8 cellular contexts compared by ENCODE assay signal in genomic region chr9:125706661-125707539, GRCh38. TPM values are rescaled to one million over a fixed set of nuclear protein-coding genes. Genes with fewer than 3 reads are reported as not detected.
DNase-seq lines count a peak whose midpoint lies in the region; ATAC-seq, FAIRE-seq and TF ChIP-seq lines count a peak whose summit lies in the region.

Gene MAPKAP1, minus strand, starts transcription at chr9:125707208. Its CDS starts 34,634 bp downstream, at chr9:125672574.

- H3K36me3 ChIP-seq in HUES48 (ENCODE audit: control insufficient read depth, insufficient read depth, low read length) (peaks cover 3% of the 10 kb centered on the region; the same call in 1 of the 2 replicates), NT2/D1 (ENCODE audit: insufficient read depth, insufficient read length, low read length) (peaks cover 20% of the 10 kb centered on the region), H1 (ENCODE audit: control insufficient read depth in 2 of 4, insufficient read depth in 4 of 4, low read length in 3 of 4) (no peaks in the 10 kb centered on the region), mesenchymal stem cell (ENCODE audit: control insufficient read depth in 1 of 2, insufficient read depth in 2 of 2, low read depth in 1 of 2, low read length in 2 of 2) (peaks cover 0 to 7% of the 10 kb centered on the region in 2 experiments)

- H3K56ac ChIP-seq in H1 (replicated peaks; ENCODE audit: insufficient read length, low read depth, low read length): no peak within 1 kb of the TSS

- 0 out of 2 replicates have a peak, but pooled peaks cover 4% of the 10 kb centered on the region for H3K23me2 ChIP-seq in H1 (ENCODE audit: low read depth, low read length)

- H3K79me1 ChIP-seq in H1 (ENCODE audit: low read depth, low read length) (peaks cover 7% of the 10 kb centered on the region; the same call in 1 of the 2 replicates), mesenchymal stem cell (replicated peaks; ENCODE audit: low read length, poor library complexity, severe bottlenecking) (peaks cover 15% of the 10 kb centered on the region)

- FAIRE-seq in H1 (lab: Jason Lieb, UNC): no peak

- H3K4me1 ChIP-seq in HUES48 (ENCODE audit: control insufficient read depth, insufficient read depth, low read length) (peaks cover 18% of the 10 kb centered on the region), NT2/D1 (ENCODE audit: insufficient read depth, insufficient read length) (no peaks in the 10 kb centered on the region), H1 (replicated peaks in 1 of 4; ENCODE audit: control insufficient read depth in 3 of 4, insufficient read depth in 4 of 4, low read length in 3 of 4) (peaks cover 0 to 5% (median under 1%) of the 10 kb centered on the region in 4 experiments; a peak in 5 of 7 replicates), mesenchymal stem cell (ENCODE audit: control insufficient read depth, insufficient read depth, low read depth, low read length) (peaks cover 3% of the 10 kb centered on the region)

- H3K4ac ChIP-seq in H1 (replicated peaks; ENCODE audit: insufficient read length, low read depth, low read length) (no peak within 1 kb of the TSS), mesenchymal stem cell (ENCODE audit: low read depth in 1 of 2, low read length in 2 of 2) (peak within 1 kb of the TSS; percentile 92 to 95)

- TF ChIP-seq POLR2A in H1 (IDR thresholded peaks at IDR 0.05; ENCODE audit: control extremely low read depth in 1 of 2, low read depth in 2 of 2, low read length in 2 of 2): peak in 1 of 2 experiments; percentile 87; a peak in 2 of 3 replicates

- peak within 1 kb of the TSS; percentile 87 for H3K9ac ChIP-seq in HUES48 (ENCODE audit: low read depth, low read length)
- H3K9ac ChIP-seq in NT2/D1 (ENCODE audit: insufficient read length, low read depth): peak within 1 kb of the TSS; percentile 95
- H3K9ac ChIP-seq in H1 (replicated peaks in 1 of 4; ENCODE audit: extremely low read depth in 1 of 4, low read depth in 3 of 4, low read length in 3 of 4): peak within 1 kb of the TSS; percentile 52 to 84 (median 58)
- H3K9ac ChIP-seq in mesenchymal stem cell (ENCODE audit: low read length): peak within 1 kb of the TSS; percentile 94

- no peaks in the 10 kb centered on the region for H3K27me3 Mint-ChIP-seq in Calu3 (ENCODE audit: unreplicated experiment)
- no peaks in the 10 kb centered on the region for H3K27me3 Mint-ChIP-seq in activated CD8-positive, alpha-beta memory T cell treated with anti-CD3 and anti-CD28 coated beads, Interleukin-2, amount 10 ng/mL, durations not matched to agents 7 days and 5 days

- no peak within 1 kb of the TSS for H2BK120ac ChIP-seq in H1 (replicated peaks; ENCODE audit: low read depth, low read length)
- peak within 1 kb of the TSS; percentile 84 for H2BK120ac ChIP-seq in mesenchymal stem cell (ENCODE audit: low read depth, low read length)

- DNase-seq in Calu3 (peak; percentile 93), NT2/D1 (ENCODE audit: low read depth, low spot score) (peak; percentile 95), H1 (ENCODE audit: low read depth in 1 of 2, low spot score in 2 of 2) (peak; percentile 91 to 97), mesenchymal stem cell (peak; percentile 96)
- DNase-seq in activated CD8-positive, alpha-beta memory T cell treated with anti-CD3 and anti-CD28 coated beads, Interleukin-2, amount 10 ng/mL, durations not matched to agents 7 days and 5 days: peak; percentile 95
- DNase-seq in stimulated activated CD8-positive, alpha-beta memory T cell treated with anti-CD3 and anti-CD28 coated beads, Interleukin-12 subunit alpha, Interleukin-12 subunit beta, amount 100 ng/mL, for 24 hours (ENCODE audit: extremely low read depth): peak; percentile 89

- peak within 1 kb of the TSS; percentile 100 for H2AFZ ChIP-seq in H1 (ENCODE audit: low read length)
- H2AFZ ChIP-seq in mesenchymal stem cell (ENCODE audit: low read depth, low read length): peak within 1 kb of the TSS; percentile 72

- H3K27me3 ChIP-seq in HUES48 (ENCODE audit: control insufficient read depth, insufficient read depth, low read length) (no peaks in the 10 kb centered on the region), NT2/D1 (ENCODE audit: insufficient read depth, insufficient read length) (no peaks in the 10 kb centered on the region), H1 (replicated peaks in 1 of 4; ENCODE audit: control insufficient read depth in 3 of 4, extremely low read depth in 1 of 4, insufficient read depth in 3 of 4, low read length in 3 of 4) (no peaks in the 10 kb centered on the region), mesenchymal stem cell (ENCODE audit: control insufficient read depth in 1 of 2, insufficient read depth in 1 of 2, low read length in 2 of 2) (no peaks in the 10 kb centered on the region)

- H3K23ac ChIP-seq in H1 (ENCODE audit: insufficient read length) (no peak within 1 kb of the TSS), mesenchymal stem cell (ENCODE audit: low read length in 2 of 2) (peak within 1 kb of the TSS; percentile 53 to 86)

- peak within 1 kb of the TSS; percentile 92 for H4K5ac ChIP-seq in H1 (ENCODE audit: insufficient read length, low read depth, low read length)

- TF ChIP-seq RAD21 in H1 (IDR thresholded peaks at IDR 0.05 in 1 of 2, conservative IDR thresholded peaks at IDR 0.05 in 1 of 2; ENCODE audit: low read depth in 2 of 2, low read length in 2 of 2): peak in 1 of 2 experiments; percentile 6; a peak in 1 of 4 replicates

- H3K79me2 ChIP-seq in H1 (ENCODE audit: control insufficient read depth in 1 of 2, insufficient read depth in 2 of 2, low read length in 2 of 2): peaks cover 11 to 45% of the 10 kb centered on the region in 2 experiments

- H3K14ac ChIP-seq in H1 (ENCODE audit: insufficient read length): no peak within 1 kb of the TSS
- peak within 1 kb of the TSS; percentile 48 to 93 for H3K14ac ChIP-seq in mesenchymal stem cell (ENCODE audit: low read length in 2 of 2)

- H2BK15ac ChIP-seq in H1 (ENCODE audit: low read length) (0 out of 2 replicates have a peak within 1 kb of the TSS, but pooled peaks have one; percentile 9), mesenchymal stem cell (ENCODE audit: low read depth, poor library complexity, severe bottlenecking) (peak within 1 kb of the TSS; percentile 80)

- peak within 1 kb of the TSS; percentile 78 to 89 for H3K4me2 ChIP-seq in H1 (ENCODE audit: insufficient read depth in 1 of 2, low read depth in 2 of 2, low read length in 2 of 2)
- H3K4me2 ChIP-seq in mesenchymal stem cell (ENCODE audit: low read length, poor library complexity, severe bottlenecking): peak within 1 kb of the TSS; percentile 85

- peak within 1 kb of the TSS; percentile 66; the same call in 1 of the 2 replicates for H2BK5ac ChIP-seq in H1 (ENCODE audit: low read depth, low read length)
- H2BK5ac ChIP-seq in mesenchymal stem cell (ENCODE audit: low read depth, low read length, poor library complexity, severe bottlenecking): peak within 1 kb of the TSS; percentile 85

- H3K36me3 Mint-ChIP-seq in Calu3 (ENCODE audit: insufficient read depth, unreplicated experiment): peaks cover 13% of the 10 kb centered on the region
- peaks cover 2% of the 10 kb centered on the region for H3K36me3 Mint-ChIP-seq in activated CD8-positive, alpha-beta memory T cell treated with anti-CD3 and anti-CD28 coated beads, Interleukin-2, amount 10 ng/mL, durations not matched to agents 7 days and 5 days

- POLR2A ChIA-PET in H1 (lab: Charles Lee; ENCODE audit: partially characterized antibody): interaction anchor here (0.8 to 1.6 kb wide), 8 partner anchors 8 to 89 kb away, joined by 3 to 10 read pairs (median 4); no protein-coding TSS in a partner anchor

- H3K4me1 Mint-ChIP-seq in Calu3 (ENCODE audit: low read depth, unreplicated experiment): peaks cover 12% of the 10 kb centered on the region
- peaks cover 34% of the 10 kb centered on the region for H3K4me1 Mint-ChIP-seq in activated CD8-positive, alpha-beta memory T cell treated with anti-CD3 and anti-CD28 coated beads, Interleukin-2, amount 10 ng/mL, durations not matched to agents 7 days and 5 days

- CTCF ChIA-PET in Calu3 (lab: Charles Lee): interaction anchor here (0.6 to 1.0 kb wide), 2 partner anchors 148 to 312 kb away, joined by 4 read pairs; no protein-coding TSS in a partner anchor
- CTCF ChIA-PET in activated CD8-positive, alpha-beta memory T cell treated with anti-CD3 and anti-CD28 coated beads, Interleukin-2, amount 10 ng/mL, durations not matched to agents 7 days and 5 days (lab: Charles Lee): interaction anchor here (0.6 to 1.5 kb wide), 7 partner anchors 7 to 692 kb away, joined by 3 to 5 read pairs (median 4); no protein-coding TSS in a partner anchor
- CTCF ChIA-PET in H1 (lab: Charles Lee; ENCODE audit: partially characterized antibody): no interaction called here

- WGBS in H1 (ENCODE audit: extremely low coverage in 1 of 2, insufficient coverage in 1 of 2, insufficient read length in 1 of 2, insufficient replicate concordance in 2 of 2, low coverage in 1 of 2, low lambda C conversion rate in 2 of 2, missing lambda C conversion rate in 1 of 2), 2 experiments: 2% methylated on average over 46 of the region's 65 CpGs; no CpG with 5 or more reads in 1 of the 2 experiments
- WGBS in mesenchymal stem cell: under 1% methylated on average over 55 of the region's 65 CpGs

- no peak within 1 kb of the TSS for H2BK20ac ChIP-seq in H1 (ENCODE audit: low read length)

- H4K91ac ChIP-seq in H1 (replicated peaks; ENCODE audit: insufficient read length, low read length) (no peak within 1 kb of the TSS), mesenchymal stem cell (ENCODE audit: low read length) (peak within 1 kb of the TSS; percentile 98)

- H3K4me3 Mint-ChIP-seq in Calu3 (ENCODE audit: low read depth, unreplicated experiment): peak within 1 kb of the TSS; percentile 78
- H3K4me3 Mint-ChIP-seq in activated CD8-positive, alpha-beta memory T cell treated with anti-CD3 and anti-CD28 coated beads, Interleukin-2, amount 10 ng/mL, durations not matched to agents 7 days and 5 days: peak within 1 kb of the TSS; percentile 81

- no peak for TF ChIP-seq CTCF in Calu3 (IDR thresholded peaks at IDR 0.05; ENCODE audit: unreplicated experiment)
- TF ChIP-seq CTCF in H1 (IDR thresholded peaks at IDR 0.05; ENCODE audit: control extremely low read depth in 1 of 3, insufficient read depth in 1 of 3, low read depth in 1 of 3, low read length in 3 of 3): no peak

- BruUV-seq in Calu3 (replicated peaks; lab: Mats Ljungman, UMichigan): no TSS peak

- peak; percentile 94 for ATAC-seq in GM21423 (IDR thresholded peaks at IDR 0.05; ENCODE audit: unreplicated experiment)
- peak; percentile 99 for ATAC-seq in activated CD8-positive, alpha-beta memory T cell treated with anti-CD3 and anti-CD28 coated beads, Interleukin-2, amount 10 ng/mL, durations not matched to agents 7 days and 5 days

- H3K9me3 ChIP-seq in HUES48 (ENCODE audit: control insufficient read depth, insufficient read depth, low read length) (no peaks in the 10 kb centered on the region), NT2/D1 (ENCODE audit: insufficient read depth, low read length) (no peaks in the 10 kb centered on the region), H1 (ENCODE audit: insufficient read depth in 2 of 2, low read depth in 1 of 2, low read length in 1 of 2) (no peaks in the 10 kb centered on the region), mesenchymal stem cell (ENCODE audit: control insufficient read depth, low read length) (no peaks in the 10 kb centered on the region)

- no peaks in the 10 kb centered on the region for H3K9me3 Mint-ChIP-seq in Calu3 (ENCODE audit: low read depth, unreplicated experiment)
- H3K9me3 Mint-ChIP-seq in activated CD8-positive, alpha-beta memory T cell treated with anti-CD3 and anti-CD28 coated beads, Interleukin-2, amount 10 ng/mL, durations not matched to agents 7 days and 5 days (ENCODE audit: low read depth): no peaks in the 10 kb centered on the region

- intact Hi-C loops in Calu3 (cut with micrococcal nuclease; ENCODE audit: unreplicated experiment): no loop called here

- H4K8ac ChIP-seq in H1 (ENCODE audit: extremely low read depth, insufficient read depth, low read length) (peak within 1 kb of the TSS; percentile 81; the same call in 1 of the 2 replicates), mesenchymal stem cell (ENCODE audit: low read length) (peak within 1 kb of the TSS; percentile 99)

- peak within 1 kb of the TSS; percentile 43 for H3K27ac Mint-ChIP-seq in Calu3 (ENCODE audit: unreplicated experiment)
- H3K27ac Mint-ChIP-seq in activated CD8-positive, alpha-beta memory T cell treated with anti-CD3 and anti-CD28 coated beads, Interleukin-2, amount 10 ng/mL, durations not matched to agents 7 days and 5 days: peak within 1 kb of the TSS; percentile 75

- H3K18ac ChIP-seq in H1 (ENCODE audit: extremely low read depth, low read length): peak within 1 kb of the TSS; percentile 81
- peak within 1 kb of the TSS; percentile 94 to 96 for H3K18ac ChIP-seq in mesenchymal stem cell (ENCODE audit: low read depth in 1 of 2, low read length in 2 of 2)

- H2BK12ac ChIP-seq in H1 (ENCODE audit: low read depth, low read length) (no peak within 1 kb of the TSS), mesenchymal stem cell (ENCODE audit: low read length in 2 of 2) (peak within 1 kb of the TSS; percentile 25 to 28)

- peak within 1 kb of the TSS; percentile 94 for H3K4me3 ChIP-seq in HUES48 (ENCODE audit: low read depth, low read length)
- H3K4me3 ChIP-seq in NT2/D1 (ENCODE audit: insufficient read length, low read depth): peak within 1 kb of the TSS; percentile 91
- H3K4me3 ChIP-seq in H1 (ENCODE audit: extremely low read depth in 1 of 4, insufficient read depth in 2 of 4, low read depth in 3 of 4, low read length in 4 of 4): peak within 1 kb of the TSS; percentile 79 to 93 (median 82)
- H3K4me3 ChIP-seq in mesenchymal stem cell (ENCODE audit: insufficient read depth in 1 of 2, low read depth in 1 of 2, low read length in 2 of 2): peak within 1 kb of the TSS; percentile 92 to 93

- H2AK5ac ChIP-seq in H1 (ENCODE audit: low read depth, low read length) (no peak within 1 kb of the TSS), mesenchymal stem cell (ENCODE audit: low read length, severe bottlenecking) (peak within 1 kb of the TSS; percentile 73)

- TF ChIP-seq EP300 in H1 (IDR thresholded peaks at IDR 0.05; ENCODE audit: borderline replicate concordance in 1 of 2, low read depth in 2 of 2, low read length in 2 of 2): no peak

- no peaks in the 10 kb centered on the region for H4K20me1 ChIP-seq in H1 (replicated peaks in 1 of 2; ENCODE audit: control insufficient read depth in 1 of 2, insufficient read depth in 2 of 2, low read length in 2 of 2)

- H3K27ac ChIP-seq in HUES48 (ENCODE audit: low read depth, low read length) (peak within 1 kb of the TSS; percentile 79), H1 (ENCODE audit: low read depth, low read length) (peak within 1 kb of the TSS; percentile 74; the same call in 1 of the 2 replicates), mesenchymal stem cell (ENCODE audit: low read length, poor library complexity, severe bottlenecking) (peak within 1 kb of the TSS; percentile 69)

RNA-seq across cellular contexts. Expression of gene MAPKAP1, which starts in this region (rescaled TPM):
- total RNA-seq in Calu3 (2022): 48.7 and 55.5 TPM in 2 replicates
- total RNA-seq in activated CD8-positive, alpha-beta memory T cell treated with anti-CD3 and anti-CD28 coated beads, Interleukin-2, amount 10 ng/mL, durations not matched to agents 7 days and 5 days: 10 to 100 TPM; 53.2 to 59.4 TPM
- total RNA-seq in H1 (2021; fragmentation: NEBNext Ultra II Directional; extraction: Animal tissue kit (Norgen Biotek cat#: 25700)): 140 and 146 TPM in 2 replicates
- polyA plus RNA-seq in H1 (2011; rRNA removed): 79.2 and 101 TPM in 2 replicates
- polyA plus RNA-seq in H1 (2011; cell fraction: cytosol; rRNA removed): 85.1 TPM
- polyA plus RNA-seq in H1 (2011; cell fraction: nucleus; rRNA removed): 106 TPM
- polyA plus RNA-seq in H1 (2012, experiment 1 of 2): 86.0 to 98.9 TPM (median 91.5 TPM) in 4 replicates
- polyA plus RNA-seq in H1 (2012, experiment 2 of 2): 41.8 TPM
- 89.0 TPM for polyA plus RNA-seq in H1 (2013, experiment 1 of 2)
- 86.7 TPM for polyA plus RNA-seq in H1 (2013, experiment 2 of 2)
- polyA minus RNA-seq in H1 (2011; rRNA and poly(A)+ RNA removed): 117 and 131 TPM in 2 replicates
- 31.9 TPM for polyA minus RNA-seq in H1 (2011; cell fraction: cytosol; rRNA and poly(A)+ RNA removed)
- 97.4 TPM for polyA minus RNA-seq in H1 (2011; cell fraction: nucleus; rRNA and poly(A)+ RNA removed)
- polyA plus RNA-seq in mesenchymal stem cell (2013, experiment 1 of 2): 73.7 TPM
- 78.3 TPM for polyA plus RNA-seq in mesenchymal stem cell (2013, experiment 2 of 2)

Comparison
In these comparisons a context has a peak if more than half of its experiments do, and no peak if none do; other contexts are left out.
1. Peak in every context shown above with its lines: DNase-seq, ATAC-seq, H3K4me3 ChIP-seq and H3K27ac ChIP-seq.